ENCODE assay signal across 33 cellular contexts in the genomic region with DNA sequence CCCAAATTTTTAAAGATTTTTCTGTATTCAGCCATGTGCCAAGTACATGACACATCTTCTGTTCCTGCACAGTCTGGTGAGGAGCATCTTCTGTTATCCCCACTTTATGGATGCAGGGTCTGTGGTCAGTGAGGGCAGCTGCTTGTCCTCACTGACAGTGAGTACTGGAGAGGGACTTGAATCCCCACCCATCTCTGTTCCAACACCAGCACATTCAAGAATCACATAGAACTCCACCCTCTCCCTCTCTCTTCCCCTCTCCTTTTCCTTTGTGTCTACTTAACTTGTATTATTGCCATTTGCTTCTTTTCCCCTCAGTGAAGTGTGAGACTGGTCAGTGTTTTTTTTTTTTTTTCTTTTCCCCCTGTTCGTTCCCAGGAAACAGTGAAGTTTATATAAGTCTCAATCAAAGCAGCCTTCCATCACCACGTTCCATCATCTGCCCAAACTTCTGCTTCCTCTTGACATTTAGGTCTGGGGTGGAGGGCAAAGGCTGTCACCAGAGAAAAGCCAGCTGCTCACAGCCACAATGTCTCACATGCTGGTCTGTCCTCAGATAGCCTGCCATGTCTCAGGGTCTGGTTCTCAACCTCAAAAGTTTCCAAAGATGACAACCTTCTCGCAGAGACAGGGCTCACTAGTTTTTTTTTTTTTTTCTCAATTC.
A peak's percentile ranks its signal among the peaks of the same experiment; 100 is the strongest.
DNase-seq lines count a peak whose midpoint lies in the region; ATAC-seq, FAIRE-seq and TF ChIP-seq lines count a peak whose summit lies in the region.
"Had no signal": no experiment of that assay in that cellular context is flagged by ENCODE, and none has a peak within 500 bp of the region (broad histone marks: within the 10 kb centered on the region; RNA-seq: fewer than 3 reads in every experiment).

No MANE protein-coding gene starts in this region.

- peaks cover 0 to 100% (median 0%) of the 10 kb centered on the region in 11 experiments; a peak in 10 of 22 replicates for H3K27me3 ChIP-seq in BLaER1 treated with 17β-estradiol and CSF1 and Interleukin-3, amounts not matched to agents 10 nM and 100 nM
- no peaks in the 10 kb centered on the region for H3K27me3 ChIP-seq in transverse colon
- H3K27me3 ChIP-seq: colonic mucosa, gastroesophageal sphincter, upper lobe of left lung had no signal

- peak; percentile 43 for FAIRE-seq in A549 (lab: Jason Lieb, UNC)
- FAIRE-seq in kidney (lab: Jason Lieb, UNC) = no peak
- FAIRE-seq: bronchial epithelial cell, G401.6 had no signal

- intact Hi-C loops in kidney (cut with DNase I) = no loop called here
- intact Hi-C loops in transverse colon (cut with DNase I; ENCODE audit: low total_unique reads) = no loop called here

- in situ Hi-C loops in transverse colon (cut with MboI; ENCODE audit: low pct_ligation_motif_present in 1 of 4, low pct_unique_long_range_greater_than_20kb in 1 of 4, low sequenced_read_pairs in 3 of 4) = no loop called here

- H3K4me1 ChIP-seq in A549 = peaks cover 44% of the 10 kb centered on the region
- peaks cover 18 to 47% (median 35%) of the 10 kb centered on the region in 10 experiments for H3K4me1 ChIP-seq in BLaER1 treated with 17β-estradiol and CSF1 and Interleukin-3, amounts not matched to agents 10 nM and 100 nM
- H3K4me1 ChIP-seq in kidney (ENCODE audit: control insufficient read depth in 1 of 2, insufficient read depth in 1 of 2, low read depth in 1 of 2, low read length in 2 of 2) = peaks cover 0 to 2% of the 10 kb centered on the region in 2 donors
- H3K4me1 ChIP-seq in transverse colon = no peaks in the 10 kb centered on the region
- H3K4me1 ChIP-seq: colonic mucosa, gastroesophageal sphincter, HAP-1, prostate gland had no signal

- DNase-seq in A549 (ENCODE audit: low read depth in 1 of 2, low spot score in 1 of 2) (no peak), LHCN-M2 (ENCODE audit: low read depth) (peak; percentile 81), kidney (peak; percentile 76), transverse colon (no peak), HuH-7 (ENCODE audit: low spot score) (no peak), NCI-H748 treated with DMSO at 0.1 percent for 48 hours (lab: John Stamatoyannopoulos, UW) (no peak), NCI-H226 (no peak)
- DNase-seq: activated CD8-positive, alpha-beta T cell treated with anti-CD3 and anti-CD28 coated beads, Interleukin-2, amount 10 ng/mL, durations not matched to agents 7 days and 5 days; activated naive CD4-positive, alpha-beta T cell treated with anti-CD3 and anti-CD28 coated beads, Interleukin-2, amount 50 U/mL, for 16 hours; amygdala; C1 segment of cervical spinal cord; colonic mucosa; COR-L47; effector CD8-positive, alpha-beta T cell; immature natural killer cell; Karpas-422; naive thymus-derived CD8-positive, alpha-beta T cell; NCI-H1417 treated with DMSO at 0.1 percent for 48 hours; NCI-H2081; NCI-H2227 treated with DMSO at 0.1 percent for 48 hours; NCI-H69; occipital lobe; SIG-M5 had no signal

- ATAC-seq in A549 = no peak
- ATAC-seq: activated CD8-positive, alpha-beta T cell treated with anti-CD3 and anti-CD28 coated beads, Interleukin-2, amount 10 ng/mL, durations not matched to agents 7 days and 5 days; gastroesophageal sphincter; left lobe of liver; naive thymus-derived CD8-positive, alpha-beta T cell; Panc1; stimulated activated memory B cell treated with anti-CD40 and anti-IgM and Interleukin-4, amounts not matched to agents 10 μg/mL and 1 μg/mL and 100 μg/mL, for 72 hours had no signal

- TF ChIP-seq CTCF in A549 (IDR thresholded peaks at IDR 0.05) (no peak), kidney (IDR thresholded peaks at IDR 0.05; ENCODE audit: borderline replicate concordance, extremely low read depth, insufficient read depth) (no peak), transverse colon (IDR thresholded peaks at IDR 0.05) (no peak)

- H4K20me1 ChIP-seq in BLaER1 treated with 17β-estradiol and CSF1 and Interleukin-3, amounts not matched to agents 10 nM and 100 nM = peaks cover 0 to 46% (median 0%) of the 10 kb centered on the region in 11 experiments; a peak in 6 of 22 replicates

- no peak overlapping the region; the same call in 2 of the 3 replicates for H3K4me2 ChIP-seq in A549
- H3K4me2 ChIP-seq in BLaER1 treated with 17β-estradiol and CSF1 and Interleukin-3, amounts not matched to agents 10 nM and 100 nM = peak overlapping the region in 7 of 11 experiments; percentile 7 to 47 (median 28); a peak in 11 of 22 replicates

- POLR2A ChIA-PET in A549 (lab: Yijun Ruan, JAX) = no interaction called here

- TF ChIP-seq EP300 in A549 (IDR thresholded peaks at IDR 0.05) = no peak
- TF ChIP-seq EP300 in transverse colon (IDR thresholded peaks at IDR 0.05; ENCODE audit: low read depth) = no peak

- 87% methylated on average over 3 of the region's 3 CpGs for WGBS in A549 (ENCODE audit: missing lambda C conversion rate)
- WGBS in transverse colon (ENCODE audit: low coverage in 1 of 2), 2 donors = 41 to 54% methylated on average over 3 of the region's 3 CpGs

- no peak overlapping the region for H3K9ac ChIP-seq in BLaER1 treated with 17β-estradiol and CSF1 and Interleukin-3, amounts not matched to agents 10 nM and 100 nM
- no peak overlapping the region for H3K9ac ChIP-seq in kidney (ENCODE audit: low read length in 2 of 2)

- TF ChIP-seq POLR2A in A549 (IDR thresholded peaks at IDR 0.05; ENCODE audit: low read length) = no peak
- TF ChIP-seq POLR2A in transverse colon (IDR thresholded peaks at IDR 0.05) = no peak

- H3K4me3 ChIP-seq in A549 (no peak overlapping the region), kidney (ENCODE audit: low read length in 2 of 2) (no peak overlapping the region), transverse colon (no peak overlapping the region)
- H3K4me3 ChIP-seq in BLaER1 treated with 17β-estradiol and CSF1 and Interleukin-3, amounts not matched to agents 10 nM and 100 nM = no peak overlapping the region
- H3K4me3 ChIP-seq: colonic mucosa, gastroesophageal sphincter, HAP-1, prostate gland, upper lobe of left lung had no signal

- H3K27ac ChIP-seq in A549 (peak overlapping the region; percentile 51 to 70), kidney (ENCODE audit: low read depth in 2 of 2, low read length in 2 of 2) (no peak overlapping the region), transverse colon (no peak overlapping the region)
- peak overlapping the region in 1 of 11 experiments; percentile 14; a peak in 1 of 22 replicates for H3K27ac ChIP-seq in BLaER1 treated with 17β-estradiol and CSF1 and Interleukin-3, amounts not matched to agents 10 nM and 100 nM
- H3K27ac ChIP-seq: colonic mucosa, gastroesophageal sphincter, prostate gland had no signal

- H3K9me3 ChIP-seq in A549 (no peaks in the 10 kb centered on the region), kidney (ENCODE audit: control insufficient read depth in 1 of 2, low read length in 2 of 2) (no peaks in the 10 kb centered on the region), transverse colon (no peaks in the 10 kb centered on the region)
- H3K9me3 ChIP-seq in BLaER1 treated with 17β-estradiol and CSF1 and Interleukin-3, amounts not matched to agents 10 nM and 100 nM (replicated peaks in 1 of 11) = no peaks in the 10 kb centered on the region; a peak in 1 of 22 replicates
- H3K9me3 ChIP-seq: colonic mucosa, gastroesophageal sphincter, HAP-1, prostate gland, upper lobe of left lung had no signal

- H3K36me3 ChIP-seq in BLaER1 treated with 17β-estradiol and CSF1 and Interleukin-3, amounts not matched to agents 10 nM and 100 nM = no peaks in the 10 kb centered on the region
- H3K36me3 ChIP-seq in kidney (ENCODE audit: control insufficient read depth in 1 of 2, insufficient read depth in 2 of 2, low read length in 2 of 2) (no peaks in the 10 kb centered on the region), transverse colon (no peaks in the 10 kb centered on the region)
- H3K36me3 ChIP-seq: colonic mucosa, gastroesophageal sphincter, HAP-1, prostate gland, upper lobe of left lung had no signal

- CTCF ChIA-PET in A549 (lab: Yijun Ruan, JAX) = interaction anchor here (0.8 to 1.0 kb wide), 2 partner anchors 36 to 233 kb away, joined by 3 read pairs; no protein-coding TSS in a partner anchor

- TF ChIP-seq RAD21 in A549 (conservative IDR thresholded peaks at IDR 0.05 in 1 of 2, IDR thresholded peaks at IDR 0.05 in 1 of 2) = no peak

TF ChIP-seq in A549, 52 proteins besides CTCF, POLR2A, EP300 and RAD21 (continues in another document):
- TF ChIP-seq HEYL (CRISPR knock-in tag; IDR thresholded peaks at IDR 0.05) (no peak), KDM5A (IDR thresholded peaks at IDR 0.05) (no peak), ESRRA (IDR thresholded peaks at IDR 0.05; ENCODE audit: borderline replicate concordance, low read length) (no peak), CEBPB (IDR thresholded peaks at IDR 0.05) (no peak)
- TF ChIP-seq, protein P1, sequence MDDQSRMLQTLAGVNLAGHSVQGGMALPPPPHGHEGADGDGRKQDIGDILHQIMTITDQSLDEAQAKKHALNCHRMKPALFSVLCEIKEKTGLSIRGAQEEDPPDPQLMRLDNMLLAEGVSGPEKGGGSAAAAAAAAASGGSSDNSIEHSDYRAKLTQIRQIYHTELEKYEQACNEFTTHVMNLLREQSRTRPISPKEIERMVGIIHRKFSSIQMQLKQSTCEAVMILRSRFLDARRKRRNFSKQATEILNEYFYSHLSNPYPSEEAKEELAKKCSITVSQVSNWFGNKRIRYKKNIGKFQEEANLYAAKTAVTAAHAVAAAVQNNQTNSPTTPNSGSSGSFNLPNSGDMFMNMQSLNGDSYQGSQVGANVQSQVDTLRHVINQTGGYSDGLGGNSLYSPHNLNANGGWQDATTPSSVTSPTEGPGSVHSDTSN (IDR thresholded peaks at IDR 0.05) = no peak
- TF ChIP-seq, protein P2, sequence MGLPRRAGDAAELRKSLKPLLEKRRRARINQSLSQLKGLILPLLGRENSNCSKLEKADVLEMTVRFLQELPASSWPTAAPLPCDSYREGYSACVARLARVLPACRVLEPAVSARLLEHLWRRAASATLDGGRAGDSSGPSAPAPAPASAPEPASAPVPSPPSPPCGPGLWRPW (IDR thresholded peaks at IDR 0.05) = no peak

Comparison
In these comparisons a context has a peak if more than half of its experiments do, and no peak if none do; other contexts are left out.
1. DNase-seq: peak in LHCN-M2 (single experiment) and kidney (single experiment); none in A549 (0 of 2), transverse colon (single experiment), HuH-7 (single experiment), NCI-H748 treated with DMSO at 0.1 percent for 48 hours (single experiment) and NCI-H226 (single experiment).
2. H3K27ac ChIP-seq: peak in A549 (2 of 2); none in kidney (0 of 2) and transverse colon (0 of 4).